Comparison of ENCODE assay signal across 1 cellular context in genomic region chr19:44876930-44877530, GRCh38.
TF ChIP-seq lines count a peak whose summit lies in the region.

No MANE protein-coding gene starts in this region.

TF ChIP-seq in K562, 482 proteins besides CTCF, POLR2A, EP300 and RAD21:
- TF ChIP-seq TCF15 (CRISPR knock-in tag; IDR thresholded peaks at IDR 0.05) (no peak), MLLT1 (IDR thresholded peaks at IDR 0.05) (no peak), CBX1 (IDR thresholded peaks at IDR 0.05; ENCODE audit: low read depth) (no peak), SAP30 (IDR thresholded peaks at IDR 0.05; ENCODE audit: borderline replicate concordance, insufficient read depth, low read depth, low read length, poor library complexity, severe bottlenecking) (no peak), COPS2 (conservative IDR thresholded peaks at IDR 0.05) (no peak), ZKSCAN3 (CRISPR knock-in tag; IDR thresholded peaks at IDR 0.05) (no peak), POLR2H (tag; IDR thresholded peaks at IDR 0.05; ENCODE audit: low read depth) (no peak), HEY1 (CRISPR knock-in tag; IDR thresholded peaks at IDR 0.05; ENCODE audit: borderline replicate concordance) (no peak), ATF7 (IDR thresholded peaks at IDR 0.05) (no peak), GATAD2B (IDR thresholded peaks at IDR 0.05; ENCODE audit: borderline replicate concordance) (no peak), ZBTB7A (IDR thresholded peaks at IDR 0.05; ENCODE audit: borderline replicate concordance, control insufficient read depth, low read depth, low read length) (no peak), RBM17 (IDR thresholded peaks at IDR 0.05; ENCODE audit: borderline replicate concordance, low read depth, low read length) (no peak), FOXK1 (CRISPR knock-in tag; IDR thresholded peaks at IDR 0.05; ENCODE audit: borderline replicate concordance) (no peak), HBP1 (CRISPR knock-in tag; IDR thresholded peaks at IDR 0.05) (no peak)
